In the genomic region with DNA sequence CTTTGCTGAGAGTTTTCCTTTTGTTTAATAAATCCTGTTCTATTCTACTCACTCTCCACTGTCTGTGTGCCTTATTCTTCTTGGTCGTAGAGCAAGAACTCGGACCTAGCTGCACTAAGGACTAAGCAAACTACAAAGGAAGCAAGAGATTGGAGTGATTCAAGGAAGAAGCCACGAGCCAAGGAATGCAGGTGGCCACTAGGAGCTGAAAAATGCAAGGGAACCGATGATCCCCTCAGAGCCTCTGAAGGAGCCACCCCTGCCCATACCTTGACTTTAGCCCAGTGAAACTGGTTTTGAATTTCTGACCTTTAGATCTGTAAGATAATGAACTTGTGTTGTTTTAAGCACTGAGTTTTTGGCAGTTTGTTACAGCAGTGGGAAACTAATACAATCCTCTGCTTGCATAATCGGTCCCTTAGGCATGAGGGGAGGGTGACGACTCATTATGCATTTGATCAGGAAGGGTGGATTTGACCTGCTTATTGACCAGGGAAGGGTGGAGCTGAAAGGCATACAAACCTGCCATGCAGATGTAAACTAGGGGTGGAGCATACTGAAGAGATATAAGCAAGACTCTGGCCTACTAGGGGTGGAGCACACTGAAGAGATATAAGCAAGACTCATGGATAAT, we compare ENCODE assay signal across 11 cellular contexts. TPM values are rescaled to one million over a fixed set of nuclear protein-coding genes. Genes with fewer than 3 reads are reported as not detected.
DNase-seq lines count a peak whose midpoint lies in the region; ATAC-seq and TF ChIP-seq lines count a peak whose summit lies in the region.
"Had no signal": no experiment of that assay in that cellular context is flagged by ENCODE, and none has a peak within 500 bp of the region (broad histone marks: within the 10 kb centered on the region; RNA-seq: fewer than 3 reads in every experiment).

No MANE protein-coding gene starts in this region.

- H3K9me3 ChIP-seq in IMR-90 (ENCODE audit: control insufficient read depth, insufficient read depth, low read length) = peaks cover 5% of the 10 kb centered on the region
- H3K9me3 ChIP-seq in GM23248 (ENCODE audit: low read depth) = no peaks in the 10 kb centered on the region
- H3K9me3 ChIP-seq in aorta (ENCODE audit: control insufficient read depth, low read length) = peaks cover 2% of the 10 kb centered on the region
- H3K9me3 ChIP-seq: sigmoid colon had no signal

- H3K4me2 ChIP-seq in IMR-90 (ENCODE audit: low read depth, low read length) (no peak overlapping the region), GM23248 (ENCODE audit: unreplicated experiment) (no peak overlapping the region)

- H2BK5ac ChIP-seq in IMR-90 (ENCODE audit: low read depth, low read length, poor library complexity, severe bottlenecking) = no peak overlapping the region

- peaks cover 0 to 13% of the 10 kb centered on the region in 2 donors for H3K36me3 Mint-ChIP-seq in activated naive CD4-positive, alpha-beta T cell treated with anti-CD3 and anti-CD28 coated beads, Interleukin-2, amount 50 U/mL, for 72 hours

- no peak for TF ChIP-seq RAD21 in IMR-90 (IDR thresholded peaks at IDR 0.05; ENCODE audit: low read length)

- no peak overlapping the region for H2BK20ac ChIP-seq in IMR-90 (ENCODE audit: low read depth, low read length)

- no peak overlapping the region for H3K4ac ChIP-seq in IMR-90 (ENCODE audit: low read depth, low read length)

- no peaks in the 10 kb centered on the region for H3K9me2 ChIP-seq in GM23248 (ENCODE audit: insufficient read depth)

- no peak overlapping the region for H2AK5ac ChIP-seq in IMR-90 (ENCODE audit: low read depth, low read length)

- H4K5ac ChIP-seq in IMR-90 (ENCODE audit: low read depth, low read length) = no peak overlapping the region

- H3K9me1 ChIP-seq in IMR-90 (ENCODE audit: insufficient read depth, low read length) = no peaks in the 10 kb centered on the region

- H2AK9ac ChIP-seq in IMR-90 (replicated peaks; ENCODE audit: low read depth, low read length, poor library complexity) = no peak overlapping the region

- no peak overlapping the region for H3K9ac ChIP-seq in IMR-90 (ENCODE audit: low read depth, low read length)
- no peak overlapping the region for H3K9ac ChIP-seq in GM23248

- H2BK15ac ChIP-seq in IMR-90 (ENCODE audit: low read depth, low read length) = no peak overlapping the region

- no peak overlapping the region for H3K23ac ChIP-seq in IMR-90 (ENCODE audit: low read depth, low read length)

- no peak for TF ChIP-seq POLR2A in IMR-90 (IDR thresholded peaks at IDR 0.05; ENCODE audit: low read depth, low read length)

- WGBS in IMR-90 (ENCODE audit: extremely low coverage in 2 of 2, insufficient read length in 1 of 2), 2 experiments = no CpG with 5 or more reads among the region's 6 CpGs
- WGBS in GM23248 (ENCODE audit: low coverage in 1 of 2, low lambda C conversion rate in 2 of 2, missing lambda C conversion rate in 2 of 2), 2 experiments = 61 to 64% methylated on average over 6 of the region's 6 CpGs
- WGBS in aorta, 2 donors = 85 to 90% methylated on average over 6 of the region's 6 CpGs

- H4K8ac ChIP-seq in IMR-90 (ENCODE audit: low read depth in 2 of 2, low read length in 2 of 2) = no peak overlapping the region

- H2BK120ac ChIP-seq in IMR-90 (ENCODE audit: low read depth, low read length) = no peak overlapping the region

- H3K4me3 ChIP-seq in IMR-90 (ENCODE audit: insufficient read depth, low read depth, low read length) (no peak overlapping the region), GM23248 (no peak overlapping the region), aorta (ENCODE audit: low read length in 2 of 2) (no peak overlapping the region)
- H3K4me3 ChIP-seq: sigmoid colon had no signal

- BruUV-seq in IMR-90 (replicated peaks; lab: Mats Ljungman, UMichigan) = no TSS peak

- no peaks in the 10 kb centered on the region for H3K79me2 ChIP-seq in GM23248 (ENCODE audit: insufficient read depth)

- H3F3A ChIP-seq in GM23248 (ENCODE audit: insufficient read depth) = no peaks in the 10 kb centered on the region

- H3K4me1 ChIP-seq in IMR-90 (ENCODE audit: control insufficient read depth, insufficient read depth, low read length) (no peaks in the 10 kb centered on the region), GM23248 (ENCODE audit: insufficient read depth) (peaks cover 4% of the 10 kb centered on the region), aorta (ENCODE audit: control insufficient read depth in 1 of 2, insufficient read depth in 2 of 2, low read length in 2 of 2) (no peaks in the 10 kb centered on the region)

- ATAC-seq in IMR-90 (ENCODE audit: low read depth) (no peak), HG03469 (IDR thresholded peaks at IDR 0.05; ENCODE audit: unreplicated experiment) (no peak), aorta (ENCODE audit: low FRiP score) (no peak)
- ATAC-seq in activated naive CD4-positive, alpha-beta T cell treated with anti-CD3 and anti-CD28 coated beads, Interleukin-2, amount 50 U/mL, for 72 hours = peak in 1 of 2 donors; percentile 30

- no peaks in the 10 kb centered on the region for H4K20me1 ChIP-seq in IMR-90 (ENCODE audit: insufficient read depth, low read length)
- no peaks in the 10 kb centered on the region for H4K20me1 ChIP-seq in GM23248 (ENCODE audit: insufficient read depth)

- no peak for TF ChIP-seq CTCF in IMR-90 (conservative IDR thresholded peaks at IDR 0.05; ENCODE audit: low read depth, low read length)

- H2AFZ ChIP-seq in IMR-90 (replicated peaks; ENCODE audit: low read length, poor library complexity) = no peak overlapping the region
- no peak overlapping the region for H2AFZ ChIP-seq in GM23248

- H3K9me3 Mint-ChIP-seq in activated naive CD4-positive, alpha-beta T cell treated with anti-CD3 and anti-CD28 coated beads, Interleukin-2, amount 50 U/mL, for 72 hours = peaks cover 8 to 13% of the 10 kb centered on the region in 2 donors

- dilution Hi-C loops in IMR-90 (cut with HindIII; ENCODE audit: low sequenced_read_pairs, unreplicated experiment) = no loop called here

- H3K79me1 ChIP-seq in IMR-90 (ENCODE audit: low read depth in 1 of 2, low read length in 2 of 2) = no peaks in the 10 kb centered on the region

- no peak overlapping the region for H3K18ac ChIP-seq in IMR-90 (ENCODE audit: low read depth, low read length)

- POLR2A ChIA-PET in IMR-90 (lab: Charles Lee; ENCODE audit: unreplicated experiment) = no interaction called here

- H3K36me3 ChIP-seq in IMR-90 (ENCODE audit: control insufficient read depth, insufficient read depth, low read length) = no peaks in the 10 kb centered on the region
- no peaks in the 10 kb centered on the region for H3K36me3 ChIP-seq in GM23248 (ENCODE audit: low read depth)
- no peaks in the 10 kb centered on the region for H3K36me3 ChIP-seq in aorta (ENCODE audit: control insufficient read depth in 1 of 2, insufficient read depth in 2 of 2, low read length in 1 of 2)
- H3K36me3 ChIP-seq: sigmoid colon had no signal

- H4K91ac ChIP-seq in IMR-90 (ENCODE audit: insufficient read depth, low read depth, low read length) = no peak overlapping the region

- in situ Hi-C loops in Caki2 (cut with HindIII; ENCODE audit: low pct_unique_long_range_greater_than_20kb, low sequenced_read_pairs) = no loop called here
- in situ Hi-C loops in IMR-90 (cut with MboI; ENCODE audit: low sequenced_read_pairs) = no loop called here
- in situ Hi-C loops in GM23248 (cut with MboI) = no loop called here

- no peak overlapping the region for H3K27ac ChIP-seq in IMR-90 (ENCODE audit: insufficient read depth, low read length)
- no peak overlapping the region for H3K27ac ChIP-seq in GM23248
- no peak overlapping the region for H3K27ac ChIP-seq in aorta (ENCODE audit: low read depth in 1 of 2, low read length in 2 of 2)

- H3K27me3 ChIP-seq in IMR-90 (ENCODE audit: control insufficient read depth, insufficient read depth, low read length) (no peaks in the 10 kb centered on the region), GM23248 (replicated peaks; ENCODE audit: insufficient read depth) (no peaks in the 10 kb centered on the region), aorta (ENCODE audit: control insufficient read depth in 1 of 2, insufficient read depth in 2 of 2, low read length in 1 of 2) (no peaks in the 10 kb centered on the region)
- H3K27me3 ChIP-seq: sigmoid colon had no signal

- peak overlapping the region; percentile 3 to 63 for H3K27ac Mint-ChIP-seq in activated naive CD4-positive, alpha-beta T cell treated with anti-CD3 and anti-CD28 coated beads, Interleukin-2, amount 50 U/mL, for 72 hours
- H3K27ac Mint-ChIP-seq: H9 had no signal

- peak; percentile 32 for DNase-seq in Caki2 (ENCODE audit: low read depth)
- DNase-seq in IMR-90 = peak; percentile 42
- no peak for DNase-seq in activated naive CD4-positive, alpha-beta T cell treated with anti-CD3 and anti-CD28 coated beads, Interleukin-2, amount 50 U/mL, for 72 hours (ENCODE audit: low spot score in 2 of 2)
- DNase-seq in glomerular visceral epithelial cell (ENCODE audit: extremely low spot score) = peak; percentile 6
- DNase-seq in NCI-H2227 treated with DMSO at 0.1 percent for 48 hours (lab: John Stamatoyannopoulos, UW) = no peak
- DNase-seq in GM23248 = no peak
- no peak for DNase-seq in aorta
- DNase-seq: effector memory CD4-positive, alpha-beta T cell; H9; sigmoid colon had no signal

- intact Hi-C loops in IMR-90 (cut with micrococcal nuclease) (no loop called here), aorta (cut with DNase I) (no loop called here)

- CTCF ChIA-PET in IMR-90 (lab: Yijun Ruan, JAX) = interaction anchor here (1.0 kb wide), 1 partner anchor 65 kb away, joined by 3 read pairs; no protein-coding TSS in a partner anchor

- no peak overlapping the region for H3K14ac ChIP-seq in IMR-90 (replicated peaks; ENCODE audit: low read depth, low read length)

- no peak overlapping the region for H3K56ac ChIP-seq in IMR-90 (ENCODE audit: extremely low read depth, insufficient read depth, low read length)

TF ChIP-seq in IMR-90, 13 proteins besides CTCF, POLR2A, EP300 and RAD21:
- TF ChIP-seq SMC3 (IDR thresholded peaks at IDR 0.05; ENCODE audit: low read depth, low read length) (no peak), CEBPB (IDR thresholded peaks at IDR 0.05; ENCODE audit: low read depth, low read length) (peak; percentile 57; the same call in 1 of the 2 replicates)

RNA-seq across cellular contexts. Expression of gene CA6, which starts 6.2 kb away (rescaled TPM):
- not detected in 2 replicates for total RNA-seq in Caki2 (2014; rRNA removed; shearing (Covaris generic); ENCODE audit: low replicate concordance)
- not detected in 2 replicates for total RNA-seq in IMR-90 (2012; rRNA removed)
- not detected in 2 replicates for polyA plus RNA-seq in IMR-90 (2012; rRNA removed)
- polyA plus RNA-seq in IMR-90 (2012; cell fraction: cytosol; rRNA removed) = not detected in 2 replicates
- polyA plus RNA-seq in IMR-90 (2012; cell fraction: nucleus; rRNA removed; ENCODE audit: low replicate concordance) = not detected in 2 replicates
- 1 to 10 TPM in 1 of 2 donors, under 1 TPM in 1; 0.66 to 1.7 TPM for total RNA-seq in activated naive CD4-positive, alpha-beta T cell treated with anti-CD3 and anti-CD28 coated beads, Interleukin-2, amount 50 U/mL, for 72 hours
- total RNA-seq in GM23248 (2014; rRNA removed; shearing (Covaris generic)) = not detected in 2 replicates
- not detected in 2 replicates for polyA plus RNA-seq in GM23248 (2016; fragmentation: Nextera tagmentation; extraction: Ambion mirVana)
- not detected for total RNA-seq in aorta
- polyA plus RNA-seq in aorta = not detected
- total RNA-seq: H9, sigmoid colon had no signal

Comparison
In these comparisons a context has a peak if more than half of its experiments do, and no peak if none do; other contexts are left out.
1. DNase-seq: peak in Caki2 (single experiment), IMR-90 (single experiment) and glomerular visceral epithelial cell (single experiment); none in activated naive CD4-positive, alpha-beta T cell treated with anti-CD3 and anti-CD28 coated beads, Interleukin-2, amount 50 U/mL, for 72 hours (0 of 2), NCI-H2227 treated with DMSO at 0.1 percent for 48 hours (single experiment), GM23248 (single experiment) and aorta (0 of 2).